Comparison of ENCODE assay signal across 12 cellular contexts in the genomic region with DNA sequence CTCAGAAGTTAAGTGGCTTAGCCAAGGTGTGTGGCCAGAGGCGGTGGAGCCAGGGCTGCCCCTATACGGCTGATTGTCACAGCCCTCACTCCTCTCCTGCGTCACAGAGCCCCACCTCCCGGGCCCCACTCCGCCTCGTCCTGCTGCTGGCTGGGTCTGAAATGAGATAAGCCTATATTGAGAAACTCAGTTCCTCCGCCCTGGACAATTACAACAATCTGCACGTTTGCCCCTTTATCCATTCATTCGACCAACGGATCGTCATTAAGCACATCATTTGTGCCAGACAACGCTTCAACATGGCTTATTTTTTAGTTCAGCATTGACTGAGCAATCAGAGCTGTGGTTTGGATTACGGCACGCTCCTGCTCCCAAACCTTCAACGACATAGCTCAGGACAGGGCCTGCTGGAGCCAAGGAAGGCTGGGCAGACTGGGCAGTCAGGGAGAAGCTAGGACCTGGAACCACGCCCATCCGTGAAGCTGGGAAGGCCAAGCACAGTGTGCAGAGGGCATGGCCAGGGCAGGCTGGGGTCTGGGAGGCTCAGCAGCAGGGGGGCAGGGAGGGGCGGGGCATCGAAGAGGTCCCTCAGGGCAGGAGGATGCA. TPM values are rescaled to one million over a fixed set of nuclear protein-coding genes. Genes with fewer than 3 reads are reported as not detected.
DNase-seq lines count a peak whose midpoint lies in the region; ATAC-seq and TF ChIP-seq lines count a peak whose summit lies in the region.
"Had no signal": no experiment of that assay in that cellular context is flagged by ENCODE, and none has a peak within 500 bp of the region (broad histone marks: within the 10 kb centered on the region; RNA-seq: fewer than 3 reads in every experiment).

No MANE protein-coding gene starts in this region.

- H3K27ac Mint-ChIP-seq in CD14-positive monocyte: peak overlapping the region in 1 of 7 donors; percentile 45
- peak overlapping the region in 1 of 2 donors; percentile 52 for H3K27ac Mint-ChIP-seq in natural killer cell
- no peak overlapping the region for H3K27ac Mint-ChIP-seq in activated T-helper 17 cell treated with anti-CD3 and anti-CD28 coated beads, Interleukin-2, amount 50 U/mL, for 72 hours

- no peaks in the 10 kb centered on the region for H3K36me3 Mint-ChIP-seq in CD14-positive monocyte
- H3K36me3 Mint-ChIP-seq in natural killer cell: no peaks in the 10 kb centered on the region
- H3K36me3 Mint-ChIP-seq in activated T-helper 17 cell treated with anti-CD3 and anti-CD28 coated beads, Interleukin-2, amount 50 U/mL, for 72 hours (ENCODE audit: low read depth): no peaks in the 10 kb centered on the region
- H3K36me3 Mint-ChIP-seq: immature natural killer cell had no signal

- no peak for DNase-seq in CD14-positive monocyte (ENCODE audit: low spot score)
- peak; percentile 95 for DNase-seq in OCI-M1 (lab: John Stamatoyannopoulos, UW)
- DNase-seq in Right ventricle myocardium inferior (ENCODE audit: missing footprints): peak; percentile 87
- DNase-seq in natural killer cell: no peak
- DNase-seq in NAMALWA (ENCODE audit: low spot score): no peak
- no peak for DNase-seq in HCEC 1CT
- no peak for DNase-seq in NCI-H187 (lab: John Stamatoyannopoulos, UW)
- DNase-seq: cortex of kidney; immature natural killer cell; NCI-H1930; stimulated activated naive CD4-positive, alpha-beta T cell had no signal

- H3K4me3 Mint-ChIP-seq in CD14-positive monocyte (peak overlapping the region; percentile 10 to 64), natural killer cell (no peak overlapping the region)
- no peak overlapping the region for H3K4me3 Mint-ChIP-seq in activated T-helper 17 cell treated with anti-CD3 and anti-CD28 coated beads, Interleukin-2, amount 50 U/mL, for 72 hours
- H3K4me3 Mint-ChIP-seq: immature natural killer cell had no signal

- no peak for TF ChIP-seq CTCF in CD14-positive monocyte (IDR thresholded peaks at IDR 0.05)
- no peak for TF ChIP-seq CTCF in natural killer cell (IDR thresholded peaks at IDR 0.05)

- H3K9me3 Mint-ChIP-seq in CD14-positive monocyte (no peaks in the 10 kb centered on the region), natural killer cell (no peaks in the 10 kb centered on the region)
- H3K9me3 Mint-ChIP-seq in activated T-helper 17 cell treated with anti-CD3 and anti-CD28 coated beads, Interleukin-2, amount 50 U/mL, for 72 hours: no peaks in the 10 kb centered on the region
- H3K9me3 Mint-ChIP-seq: immature natural killer cell had no signal

- ATAC-seq in Right ventricle myocardium inferior: peak; percentile 95
- peak; percentile 62 to 75 (median 67) for ATAC-seq in natural killer cell
- no peak for ATAC-seq in activated T-helper 17 cell treated with anti-CD3 and anti-CD28 coated beads, Interleukin-2, amount 50 U/mL, for 72 hours (replicated peaks)

- intact Hi-C loops in CD14-positive monocyte (cut with micrococcal nuclease): no loop called here
- intact Hi-C loops in Right ventricle myocardium inferior (cut with DNase I): no loop called here
- intact Hi-C loops in natural killer cell (cut with micrococcal nuclease): no loop called here

- peaks cover 0 to 7% (median 3%) of the 10 kb centered on the region in 3 donors for H3K27me3 Mint-ChIP-seq in CD14-positive monocyte (ENCODE audit: low read depth in 3 of 3)
- peaks cover 6 to 10% of the 10 kb centered on the region in 2 donors for H3K27me3 Mint-ChIP-seq in natural killer cell (ENCODE audit: low read depth in 2 of 2)
- no peaks in the 10 kb centered on the region for H3K27me3 Mint-ChIP-seq in activated T-helper 17 cell treated with anti-CD3 and anti-CD28 coated beads, Interleukin-2, amount 50 U/mL, for 72 hours

- peaks cover 13% of the 10 kb centered on the region for H3K4me1 Mint-ChIP-seq in CD14-positive monocyte
- peaks cover 5 to 12% of the 10 kb centered on the region in 2 donors for H3K4me1 Mint-ChIP-seq in natural killer cell
- H3K4me1 Mint-ChIP-seq in activated T-helper 17 cell treated with anti-CD3 and anti-CD28 coated beads, Interleukin-2, amount 50 U/mL, for 72 hours: no peaks in the 10 kb centered on the region

RNA-seq across cellular contexts. Expression of gene EZR, which starts 16.6 kb away (rescaled TPM):
- polyA plus RNA-seq in CD14-positive monocyte: 10 to 100 TPM; 86.3 to 95.8 TPM
- total RNA-seq in Right ventricle myocardium inferior: 203 TPM
- total RNA-seq in natural killer cell: 100 to 1,000 TPM; 119 to 157 (median 133) TPM
- total RNA-seq in activated T-helper 17 cell treated with anti-CD3 and anti-CD28 coated beads, Interleukin-2, amount 50 U/mL, for 72 hours: 100 to 1,000 TPM; 159 to 212 TPM

Comparison
In these comparisons a context has a peak if more than half of its experiments do, and no peak if none do; other contexts are left out.
1. DNase-seq: peak in OCI-M1 (single experiment) and Right ventricle myocardium inferior (single experiment); none in CD14-positive monocyte (single experiment), natural killer cell (single experiment), NAMALWA (single experiment), HCEC 1CT (single experiment) and NCI-H187 (0 of 2).
2. H3K4me3 Mint-ChIP-seq: peak in CD14-positive monocyte (2 of 2); none in natural killer cell (single experiment) and activated T-helper 17 cell treated with anti-CD3 and anti-CD28 coated beads, Interleukin-2, amount 50 U/mL, for 72 hours (single experiment).